Comparison of ENCODE assay signal across 8 cellular contexts in the genomic region with DNA sequence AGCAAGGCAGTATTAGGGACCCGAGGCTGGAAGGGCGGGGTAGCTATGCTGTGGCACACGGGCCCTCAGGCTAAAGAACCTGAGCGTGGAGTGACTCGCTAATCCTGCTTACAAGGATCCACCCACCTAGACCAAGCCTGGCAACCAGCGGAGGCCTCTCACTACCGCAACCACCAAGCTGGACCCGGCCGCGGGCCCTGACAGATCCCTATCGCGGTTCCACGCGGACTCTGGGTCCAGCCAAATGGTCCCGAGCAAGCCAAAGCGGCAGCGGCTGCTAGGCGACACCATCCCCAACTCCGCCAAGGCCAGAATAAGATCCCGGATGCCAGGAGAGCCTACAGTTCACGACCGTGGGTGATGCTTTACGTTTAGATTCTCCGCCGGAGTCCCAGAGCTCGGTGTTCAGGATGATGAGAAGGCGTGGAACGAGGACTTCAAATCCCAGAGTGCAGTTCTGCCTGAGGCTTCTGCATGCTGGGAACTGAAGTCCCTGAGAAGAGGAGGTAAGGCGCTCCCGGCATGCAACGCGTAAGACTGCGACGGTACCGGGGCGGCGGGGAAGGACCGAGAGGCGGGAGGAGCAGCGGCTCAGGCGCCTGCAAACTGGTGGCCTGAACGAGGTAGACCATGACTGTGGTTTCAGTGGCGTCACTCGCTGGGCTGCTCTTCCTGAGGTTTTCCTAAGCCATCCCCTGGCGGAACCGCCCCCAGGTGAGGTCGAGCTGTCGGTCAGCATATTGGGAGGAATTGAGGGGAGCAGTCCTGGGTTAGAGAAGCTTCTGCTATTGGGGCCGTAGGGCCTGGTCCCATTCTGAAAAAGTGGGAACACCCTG. TPM values are rescaled to one million over a fixed set of nuclear protein-coding genes. Genes with fewer than 3 reads are reported as not detected.
A peak's percentile ranks its signal among the peaks of the same experiment; 100 is the strongest.
DNase-seq lines count a peak whose midpoint lies in the region; ATAC-seq and TF ChIP-seq lines count a peak whose summit lies in the region.

Gene CEP290, minus strand, starts transcription at position 315 of the 836 bp plus-strand sequence. CDS start 781 bp downstream, outside the sequence.
Gene TMTC3, plus strand, starts transcription at position 534 of the 836 bp plus-strand sequence. CDS start 6,009 bp downstream, outside the sequence.

- H3K27ac ChIP-seq in lung (ENCODE audit: low read depth in 1 of 2, low read length in 1 of 2) = peak within 1 kb of the TSS; percentile 38 to 86

- WGBS in lung, 2 donors = 0 to 1% methylated on average over 49 of the region's 49 CpGs

- H3K9me3 ChIP-seq in lung (ENCODE audit: control insufficient read depth in 2 of 2, insufficient read depth in 1 of 2, low read length in 1 of 2) = no peaks in the 10 kb centered on the region

- no peaks in the 10 kb centered on the region for H3K27me3 ChIP-seq in lung (ENCODE audit: control insufficient read depth, insufficient read depth)

- ATAC-seq in lung (ENCODE audit: insufficient read depth, low FRiP score) = peak; percentile 98

- peaks cover 1 to 3% of the 10 kb centered on the region in 2 donors for H3K36me3 ChIP-seq in lung (ENCODE audit: control insufficient read depth in 2 of 2, insufficient read depth in 2 of 2, low read length in 2 of 2)

- H3K4me3 ChIP-seq in lung = peak within 1 kb of the TSS; percentile 86

- DNase-seq in COLO668 (lab: John Stamatoyannopoulos, UW; ENCODE audit: unreplicated experiment) (peak; percentile 97), GM20000 (ENCODE audit: low spot score) (peak; percentile 87), HS-5 (ENCODE audit: low read depth) (peak; percentile 97), NK-92 (lab: John Stamatoyannopoulos, UW; ENCODE audit: unreplicated experiment) (peak; percentile 76), lung (ENCODE audit: low spot score) (peak; percentile 96)
- peak; percentile 94 for DNase-seq in activated CD8-positive, alpha-beta memory T cell treated with anti-CD3 and anti-CD28 coated beads for 24 hours
- DNase-seq in effector CD8-positive, alpha-beta T cell (lab: John Stamatoyannopoulos, UW) = peak; percentile 86
- DNase-seq in stimulated activated CD4-positive, alpha-beta T cell treated with anti-CD3 and anti-CD28 coated beads, TNF-alpha, amount 100 ng/mL, for 24 hours (ENCODE audit: low read depth in 3 of 3) = peak; percentile 76 to 89 (median 88)

- TF ChIP-seq CTCF in GM20000 (IDR thresholded peaks at IDR 0.05; ENCODE audit: extremely low read depth, missing control alignments) (no peak), lung (IDR thresholded peaks at IDR 0.05; ENCODE audit: control extremely low read depth, extremely low read depth) (no peak)

- no peaks in the 10 kb centered on the region for H3K4me1 ChIP-seq in lung (ENCODE audit: control insufficient read depth in 2 of 2, insufficient read depth in 2 of 2, low read length in 2 of 2)

RNA-seq across cellular contexts. Expression of gene CEP290, which starts in this region (rescaled TPM):
- 10 to 100 TPM; 14.0 to 45.0 TPM for total RNA-seq in lung
- 1 to 10 TPM; 4.2 to 6.0 TPM for polyA plus RNA-seq in lung

RNA-seq across cellular contexts. Expression of gene TMTC3, which starts in this region (rescaled TPM):
- 10 to 100 TPM; 18.1 to 36.2 TPM for total RNA-seq in lung
- 1 to 10 TPM; 3.4 to 3.5 TPM for polyA plus RNA-seq in lung

Comparison
In these comparisons a context has a peak if more than half of its experiments do, and no peak if none do; other contexts are left out.
1. Peak in every context shown above with its lines: DNase-seq, ATAC-seq, H3K4me3 ChIP-seq and H3K27ac ChIP-seq.